ENCODE assay signal across 10 cellular contexts in genomic region chr12:47802312-47802711, GRCh38. TPM values are rescaled to one million over a fixed set of nuclear protein-coding genes. Genes with fewer than 3 reads are reported as not detected.
DNase-seq lines count a peak whose midpoint lies in the region; ATAC-seq, FAIRE-seq and TF ChIP-seq lines count a peak whose summit lies in the region.
"Had no signal": no experiment of that assay in that cellular context is flagged by ENCODE, and none has a peak within 500 bp of the region (broad histone marks: within the 10 kb centered on the region; RNA-seq: fewer than 3 reads in every experiment).

No MANE protein-coding gene starts in this region.

- peak overlapping the region; percentile 99 for H3K27ac ChIP-seq in left ventricle myocardium inferior (replicated peaks)

- H3K36me3 Mint-ChIP-seq in memory B cell = peaks cover 8% of the 10 kb centered on the region

- peak overlapping the region; percentile 24 for H3K4me3 ChIP-seq in left ventricle myocardium inferior

- peaks cover 56% of the 10 kb centered on the region for H3K4me1 Mint-ChIP-seq in memory B cell

- H3K27ac Mint-ChIP-seq in memory B cell = peak overlapping the region; percentile 94

- H3K27me3 Mint-ChIP-seq in memory B cell = no peaks in the 10 kb centered on the region

- intact Hi-C loops in left ventricle myocardium inferior (cut with micrococcal nuclease) (loop anchor here (5.0 kb wide), 1 partner anchor 35 kb away; no protein-coding TSS in a partner anchor), Right ventricle myocardium inferior (cut with DNase I) (no loop called here)

- no peaks in the 10 kb centered on the region for H3K9me3 Mint-ChIP-seq in memory B cell

- H3K4me1 ChIP-seq in left ventricle myocardium inferior = peaks cover 95% of the 10 kb centered on the region

- H3K9me3 ChIP-seq in left ventricle myocardium inferior (replicated peaks) = no peaks in the 10 kb centered on the region

- FAIRE-seq in RCC 7860 (lab: Jason Lieb, UNC) = no peak

- ATAC-seq in Right ventricle myocardium inferior (no peak), memory B cell (ENCODE audit: low read depth) (no peak)

- H3K27me3 ChIP-seq in left ventricle myocardium inferior (ENCODE audit: low read depth) = no peaks in the 10 kb centered on the region

- TF ChIP-seq CTCF in left ventricle myocardium inferior (IDR thresholded peaks at IDR 0.05; ENCODE audit: borderline replicate concordance) = peak; percentile 22

- DNase-seq in left ventricle myocardium inferior = no peak
- no peak for DNase-seq in Right ventricle myocardium inferior (ENCODE audit: missing footprints)
- DNase-seq in amniotic epithelial cell (ENCODE audit: low read depth) = peak; percentile 54
- DNase-seq in memory B cell (ENCODE audit: low spot score in 2 of 2) = no peak
- DNase-seq in NCI-H446 (lab: John Stamatoyannopoulos, UW) = no peak
- no peak for DNase-seq in COLO668 (lab: John Stamatoyannopoulos, UW; ENCODE audit: unreplicated experiment)
- no peak for DNase-seq in RCC 7860 (ENCODE audit: low spot score)
- DNase-seq in stimulated activated CD4-positive, alpha-beta T cell treated with anti-CD3 and anti-CD28 coated beads, Interleukin-4, amount 100 ng/mL, for 24 hours = no peak
- DNase-seq: activated T-cell treated with anti-CD3 and anti-CD28 coated beads, Interleukin-2, amount 50 U/mL, for 48 hours; stimulated activated CD4-positive, alpha-beta T cell treated with anti-CD3 and anti-CD28 coated beads, Interleukin-15, amount 100 ng/mL, for 24 hours had no signal

- peak overlapping the region; percentile 59 for H3K4me3 Mint-ChIP-seq in memory B cell

- H3K36me3 ChIP-seq in left ventricle myocardium inferior = peaks cover 14% of the 10 kb centered on the region

RNA-seq across cellular contexts. Expression of gene HDAC7, which starts 17.4 kb away (rescaled TPM):
- total RNA-seq in left ventricle myocardium inferior (47.1 TPM), Right ventricle myocardium inferior (38.8 TPM)

RNA-seq across cellular contexts. Expression of gene SLC48A1, which starts 29.3 kb away (rescaled TPM):
- 25.3 TPM for total RNA-seq in left ventricle myocardium inferior
- 23.2 TPM for total RNA-seq in Right ventricle myocardium inferior

RNA-seq across cellular contexts. Expression of gene RAPGEF3, which starts 43.6 kb away (rescaled TPM):
- total RNA-seq in left ventricle myocardium inferior (34.8 TPM), Right ventricle myocardium inferior (37.3 TPM)
